In the genomic region with DNA sequence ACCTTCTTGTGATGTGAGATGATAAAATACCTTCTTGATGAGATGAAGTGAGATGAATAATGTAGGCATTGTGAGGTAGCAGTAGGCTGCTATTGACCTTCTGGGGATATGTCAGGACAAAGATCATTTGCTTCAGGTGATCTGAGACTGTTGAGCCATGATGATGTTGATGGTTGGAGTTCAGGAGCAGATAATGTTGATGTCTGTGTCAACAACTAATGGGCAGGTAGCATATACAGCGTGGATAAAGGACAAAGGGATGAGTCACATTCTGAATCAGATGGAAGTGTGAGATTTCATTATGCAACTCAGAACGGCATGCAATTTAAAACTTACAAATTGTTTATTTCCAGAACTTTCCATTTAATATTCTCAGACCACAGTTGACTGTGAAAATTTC, we compare ENCODE assay signal across 28 cellular contexts. TPM values are rescaled to one million over a fixed set of nuclear protein-coding genes. Genes with fewer than 3 reads are reported as not detected.
A peak's percentile ranks its signal among the peaks of the same experiment; 100 is the strongest.
DNase-seq lines count a peak whose midpoint lies in the region; ATAC-seq and TF ChIP-seq lines count a peak whose summit lies in the region.
"Had no signal": no experiment of that assay in that cellular context is flagged by ENCODE, and none has a peak within 500 bp of the region (broad histone marks: within the 10 kb centered on the region; RNA-seq: fewer than 3 reads in every experiment).

No MANE protein-coding gene starts in this region.

- ATAC-seq in IMR-90 (ENCODE audit: low read depth) (no peak), HG03095 (IDR thresholded peaks at IDR 0.05; ENCODE audit: unreplicated experiment) (no peak)
- ATAC-seq: A549, PC-3, Right ventricle myocardium inferior, SK-N-SH treated with all-trans-retinoic acid at 6 μM for 48 hours had no signal

- H3K36me3 Mint-ChIP-seq in Calu3 (ENCODE audit: insufficient read depth, unreplicated experiment): no peaks in the 10 kb centered on the region

- H3K4me1 ChIP-seq in IMR-90 (ENCODE audit: control insufficient read depth, insufficient read depth, low read length): no peaks in the 10 kb centered on the region
- no peaks in the 10 kb centered on the region for H3K4me1 ChIP-seq in sigmoid colon
- H3K4me1 ChIP-seq: A549, SJCRH30 had no signal

- DNase-seq in Calu3 (no peak), IMR-90 (no peak), choroid plexus epithelial cell (ENCODE audit: low read depth) (peak; percentile 13), fibroblast of mammary gland (ENCODE audit: low read depth) (peak; percentile 33), NCI-H524 treated with DMSO at 0.1 percent for 48 hours (lab: John Stamatoyannopoulos, UW) (no peak), sigmoid colon (no peak)
- DNase-seq: AML-193; CD4-positive, alpha-beta T cell; DMS79; EL; GF-D8; HCEC 1CT; Karpas-422; MV-4-11; NCI-H1105; NCI-H1436 treated with DMSO at 0.1 percent for 48 hours; NCI-H187 treated with DMSO at 0.1 percent for 48 hours; NCI-H2171 treated with DMSO at 0.1 percent for 48 hours; NCI-H345; NCI-H524; NCI-H774; PC-3; SJCRH30 had no signal

- no peak overlapping the region for H3K23ac ChIP-seq in IMR-90 (ENCODE audit: low read depth, low read length)

- no peaks in the 10 kb centered on the region for H4K20me1 ChIP-seq in IMR-90 (ENCODE audit: insufficient read depth, low read length)

- H3K9me3 ChIP-seq in IMR-90 (ENCODE audit: control insufficient read depth, insufficient read depth, low read length) (no peaks in the 10 kb centered on the region), sigmoid colon (no peaks in the 10 kb centered on the region)
- H3K9me3 ChIP-seq: A549 had no signal

- no peak overlapping the region for H2BK120ac ChIP-seq in IMR-90 (ENCODE audit: low read depth, low read length)

- no peak overlapping the region for H2BK15ac ChIP-seq in IMR-90 (ENCODE audit: low read depth, low read length)

- H4K5ac ChIP-seq in IMR-90 (ENCODE audit: low read depth, low read length): no peak overlapping the region

- H2AK5ac ChIP-seq in IMR-90 (ENCODE audit: low read depth, low read length): no peak overlapping the region; the same call in 1 of the 2 replicates

- no peak overlapping the region for H3K4ac ChIP-seq in IMR-90 (ENCODE audit: low read depth, low read length)

- BruUV-seq in Calu3 (replicated peaks; lab: Mats Ljungman, UMichigan) (no TSS peak), IMR-90 (replicated peaks; lab: Mats Ljungman, UMichigan) (no TSS peak)

- no peak for TF ChIP-seq POLR2A in IMR-90 (IDR thresholded peaks at IDR 0.05; ENCODE audit: low read depth, low read length)
- no peak for TF ChIP-seq POLR2A in sigmoid colon (IDR thresholded peaks at IDR 0.05)

- no peaks in the 10 kb centered on the region for H3K4me1 Mint-ChIP-seq in Calu3 (ENCODE audit: low read depth, unreplicated experiment)

- H3K27ac ChIP-seq in IMR-90 (ENCODE audit: insufficient read depth, low read length) (no peak overlapping the region), sigmoid colon (no peak overlapping the region)
- H3K27ac ChIP-seq: A549; BLaER1 treated with 17β-estradiol and CSF1 and Interleukin-3, amounts not matched to agents 10 nM and 100 nM; SJCRH30 had no signal

- H4K8ac ChIP-seq in IMR-90 (ENCODE audit: low read depth in 2 of 2, low read length in 2 of 2): no peak overlapping the region

- H2BK5ac ChIP-seq in IMR-90 (ENCODE audit: low read depth, low read length, poor library complexity, severe bottlenecking): peak overlapping the region; percentile 26

- H3K4me3 ChIP-seq in IMR-90 (ENCODE audit: insufficient read depth, low read depth, low read length): no peak overlapping the region
- H3K4me3 ChIP-seq in choroid plexus epithelial cell (ENCODE audit: low read depth, low read length): no peak overlapping the region
- H3K4me3 ChIP-seq in fibroblast of mammary gland (ENCODE audit: control insufficient read depth, low read depth, low read length): no peak overlapping the region
- no peak overlapping the region for H3K4me3 ChIP-seq in sigmoid colon
- H3K4me3 ChIP-seq: A549; BLaER1 treated with 17β-estradiol and CSF1 and Interleukin-3, amounts not matched to agents 10 nM and 100 nM; SJCRH30 had no signal

- in situ Hi-C loops in IMR-90 (cut with MboI; ENCODE audit: low sequenced_read_pairs): no loop called here

- POLR2A ChIA-PET in IMR-90 (lab: Charles Lee; ENCODE audit: unreplicated experiment): no interaction called here

- H3K27me3 Mint-ChIP-seq in Calu3 (ENCODE audit: unreplicated experiment): no peaks in the 10 kb centered on the region
- H3K27me3 Mint-ChIP-seq: CD4-positive, alpha-beta T cell had no signal

- no peak overlapping the region for H3K56ac ChIP-seq in IMR-90 (ENCODE audit: extremely low read depth, insufficient read depth, low read length)

- peaks cover 3% of the 10 kb centered on the region for H3K9me3 Mint-ChIP-seq in Calu3 (ENCODE audit: low read depth, unreplicated experiment)

- H3K4me3 Mint-ChIP-seq in Calu3 (ENCODE audit: low read depth, unreplicated experiment): no peak overlapping the region
- H3K4me3 Mint-ChIP-seq: CD4-positive, alpha-beta T cell had no signal

- peaks cover 22 to 32% of the 10 kb centered on the region in 2 experiments for H3K79me1 ChIP-seq in IMR-90 (ENCODE audit: low read depth in 1 of 2, low read length in 2 of 2)

- TF ChIP-seq RAD21 in IMR-90 (IDR thresholded peaks at IDR 0.05; ENCODE audit: low read length): no peak

- no peak overlapping the region for H2AFZ ChIP-seq in IMR-90 (replicated peaks; ENCODE audit: low read length, poor library complexity)

- H3K9me1 ChIP-seq in IMR-90 (ENCODE audit: insufficient read depth, low read length): no peaks in the 10 kb centered on the region

- no peak for TF ChIP-seq CTCF in Calu3 (IDR thresholded peaks at IDR 0.05; ENCODE audit: unreplicated experiment)
- TF ChIP-seq CTCF in IMR-90 (conservative IDR thresholded peaks at IDR 0.05; ENCODE audit: low read depth, low read length): no peak
- no peak for TF ChIP-seq CTCF in choroid plexus epithelial cell (conservative IDR thresholded peaks at IDR 0.05; ENCODE audit: low read depth, low read length)
- no peak for TF ChIP-seq CTCF in fibroblast of mammary gland (conservative IDR thresholded peaks at IDR 0.05; ENCODE audit: control insufficient read depth, insufficient read depth, low read depth, low read length)
- no peak for TF ChIP-seq CTCF in sigmoid colon (IDR thresholded peaks at IDR 0.05)

- CTCF ChIA-PET in Calu3 (lab: Charles Lee): no interaction called here
- CTCF ChIA-PET in IMR-90 (lab: Yijun Ruan, JAX): no interaction called here

- peak overlapping the region; percentile 30 for H3K27ac Mint-ChIP-seq in Calu3 (ENCODE audit: unreplicated experiment)
- H3K27ac Mint-ChIP-seq: CD4-positive, alpha-beta T cell had no signal

- WGBS in IMR-90 (ENCODE audit: extremely low coverage in 2 of 2, insufficient read length in 1 of 2), 2 experiments: no CpG with 5 or more reads among the region's 2 CpGs
- 61 to 93% methylated on average over 2 of the region's 2 CpGs for WGBS in sigmoid colon, 2 donors

- no peak overlapping the region for H3K14ac ChIP-seq in IMR-90 (replicated peaks; ENCODE audit: low read depth, low read length)

- no peak overlapping the region for H2AK9ac ChIP-seq in IMR-90 (replicated peaks; ENCODE audit: low read depth, low read length, poor library complexity)

- H4K91ac ChIP-seq in IMR-90 (ENCODE audit: insufficient read depth, low read depth, low read length): no peak overlapping the region

- dilution Hi-C loops in IMR-90 (cut with HindIII; ENCODE audit: low sequenced_read_pairs, unreplicated experiment): no loop called here

- intact Hi-C loops in Calu3 (cut with micrococcal nuclease; ENCODE audit: unreplicated experiment) (no loop called here), IMR-90 (cut with micrococcal nuclease) (no loop called here), sigmoid colon (cut with DNase I) (no loop called here)

- TF ChIP-seq EP300 in sigmoid colon (IDR thresholded peaks at IDR 0.05): no peak

- H3K4me2 ChIP-seq in IMR-90 (ENCODE audit: low read depth, low read length): no peak overlapping the region
- H3K4me2 ChIP-seq: A549; BLaER1 treated with 17β-estradiol and CSF1 and Interleukin-3, amounts not matched to agents 10 nM and 100 nM had no signal

- 0 out of 2 replicates have a peak, but pooled peaks cover 2% of the 10 kb centered on the region for H3K36me3 ChIP-seq in IMR-90 (ENCODE audit: control insufficient read depth, insufficient read depth, low read length)
- no peaks in the 10 kb centered on the region for H3K36me3 ChIP-seq in sigmoid colon

- no peak overlapping the region for H3K18ac ChIP-seq in IMR-90 (ENCODE audit: low read depth, low read length)

- no peak overlapping the region for H2BK20ac ChIP-seq in IMR-90 (ENCODE audit: low read depth, low read length)

- no peak overlapping the region for H3K9ac ChIP-seq in IMR-90 (ENCODE audit: low read depth, low read length)
- H3K9ac ChIP-seq: BLaER1 treated with 17β-estradiol and CSF1 and Interleukin-3, amounts not matched to agents 10 nM and 100 nM had no signal

- H3K27me3 ChIP-seq in IMR-90 (ENCODE audit: control insufficient read depth, insufficient read depth, low read length): no peaks in the 10 kb centered on the region
- H3K27me3 ChIP-seq in sigmoid colon: no peaks in the 10 kb centered on the region
- H3K27me3 ChIP-seq: BLaER1 treated with 17β-estradiol and CSF1 and Interleukin-3, amounts not matched to agents 10 nM and 100 nM; SJCRH30 had no signal

TF ChIP-seq in IMR-90, 13 proteins besides CTCF, POLR2A, EP300 and RAD21:
- no peak for TF ChIP-seq CEBPB (IDR thresholded peaks at IDR 0.05; ENCODE audit: low read depth, low read length)
- TF ChIP-seq NFE2L2 (IDR thresholded peaks at IDR 0.05; ENCODE audit: low read depth, low read length): no peak
- no peak for TF ChIP-seq RFX5 (IDR thresholded peaks at IDR 0.05; ENCODE audit: low read depth, low read length)
- TF ChIP-seq CHD1 (IDR thresholded peaks at IDR 0.05; ENCODE audit: low read depth, low read length): no peak
- no peak for TF ChIP-seq FOS (IDR thresholded peaks at IDR 0.05; ENCODE audit: low read depth, low read length)
- TF ChIP-seq MAZ (IDR thresholded peaks at IDR 0.05; ENCODE audit: borderline replicate concordance, low read depth, low read length): no peak
- TF ChIP-seq SMC3 (IDR thresholded peaks at IDR 0.05; ENCODE audit: low read depth, low read length): no peak
- no peak for TF ChIP-seq RCOR1 (IDR thresholded peaks at IDR 0.05; ENCODE audit: insufficient replicate concordance, low read length)
- no peak for TF ChIP-seq MAFK (IDR thresholded peaks at IDR 0.05; ENCODE audit: low read depth, low read length)

RNA-seq across cellular contexts. Expression of a gene that starts 57.3 kb away (rescaled TPM):
- total RNA-seq in Calu3 (2022) (22.3 and 27.9 TPM in 2 replicates), IMR-90 (2012; rRNA removed) (84.7 and 85.1 TPM in 2 replicates), sigmoid colon (10 to 100 TPM; 31.8 to 34.9 (median 32.8) TPM)
- polyA plus RNA-seq in IMR-90 (2012; rRNA removed) (23.0 and 29.0 TPM in 2 replicates), sigmoid colon (10 to 100 TPM; 10.2 to 24.2 (median 18.5) TPM)
- 9.0 and 10.1 TPM in 2 replicates for polyA plus RNA-seq in IMR-90 (2012; cell fraction: cytosol; rRNA removed)
- 6.3 and 33.3 TPM in 2 replicates for polyA plus RNA-seq in IMR-90 (2012; cell fraction: nucleus; rRNA removed; ENCODE audit: low replicate concordance)

Comparison
In these comparisons a context has a peak if more than half of its experiments do, and no peak if none do; other contexts are left out.
1. DNase-seq: peak in choroid plexus epithelial cell (single experiment) and fibroblast of mammary gland (single experiment); none in Calu3 (single experiment), IMR-90 (single experiment), NCI-H524 treated with DMSO at 0.1 percent for 48 hours (single experiment) and sigmoid colon (single experiment).